In the genomic region with DNA sequence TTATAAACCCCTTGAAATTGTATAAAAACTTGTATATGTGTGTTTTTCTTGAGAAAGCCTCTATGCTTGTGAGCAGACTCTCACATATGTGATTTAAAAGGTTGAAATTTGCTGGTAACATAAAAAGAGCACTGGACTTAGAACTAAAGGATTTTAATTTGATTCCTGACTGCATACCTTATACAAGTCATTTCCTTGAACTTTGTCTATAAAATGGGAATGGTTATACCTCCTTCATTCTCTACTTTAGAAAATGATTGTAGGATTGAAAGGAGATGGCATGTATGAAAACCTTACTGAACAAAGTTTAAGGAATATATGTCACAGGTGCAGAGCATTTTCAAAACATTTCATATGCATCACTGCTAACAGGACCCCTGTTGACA, we compare ENCODE assay signal across 20 cellular contexts. TPM values are rescaled to one million over a fixed set of nuclear protein-coding genes. Genes with fewer than 3 reads are reported as not detected.
"Had no signal": no experiment of that assay in that cellular context is flagged by ENCODE, and none has a peak within 500 bp of the region (broad histone marks: within the 10 kb centered on the region; RNA-seq: fewer than 3 reads in every experiment).

No MANE protein-coding gene starts in this region.

- H3K27ac ChIP-seq: ascending aorta, epithelial cell of prostate, lower lobe of right lung, ovary, sigmoid colon, tibial artery, vagina had no signal

- H3K27me3 ChIP-seq: ascending aorta, ovary, sigmoid colon, tibial artery, vagina had no signal

- ATAC-seq: effector memory CD8-positive, alpha-beta T cell; naive thymus-derived CD4-positive, alpha-beta T cell had no signal

- H3K27ac Mint-ChIP-seq: activated naive CD4-positive, alpha-beta T cell treated with anti-CD3 and anti-CD28 coated beads, Interleukin-2, amount 10 ng/mL, durations not matched to agents 7 days and 5 days; activated T-helper 2 cell treated with anti-CD3 and anti-CD28 coated beads, Interferon-gamma antibody, Interleukin-2, Interleukin-4, amounts not matched to agents 10 μg/mL and 5 μg/mL and 100 μg/mL, durations not matched to agents 14 hours and 24 hours and 36 hours; mesothelial cell of epicardium had no signal

- H3K27me3 Mint-ChIP-seq: activated naive CD4-positive, alpha-beta T cell treated with anti-CD3 and anti-CD28 coated beads, Interleukin-2, amount 10 ng/mL, durations not matched to agents 7 days and 5 days; effector memory CD8-positive, alpha-beta T cell; naive thymus-derived CD4-positive, alpha-beta T cell had no signal

- H3K4me1 Mint-ChIP-seq: immature natural killer cell, mesothelial cell of epicardium had no signal

- DNase-seq: activated CD4-positive, alpha-beta T cell treated with anti-CD3 and anti-CD28 coated beads for 48 hours; activated CD8-positive, alpha-beta memory T cell treated with anti-CD3 and anti-CD28 coated beads for 24 hours; activated naive CD4-positive, alpha-beta T cell treated with anti-CD3 and anti-CD28 coated beads, Interleukin-2, amount 10 ng/mL, durations not matched to agents 7 days and 5 days; dermis blood vessel endothelial cell; effector memory CD8-positive, alpha-beta T cell; foreskin melanocyte; immature natural killer cell; lower lobe of right lung; naive thymus-derived CD4-positive, alpha-beta T cell; ovary; sigmoid colon; stimulated activated CD4-positive, alpha-beta T cell treated with anti-CD3 and anti-CD28 coated beads, Interleukin-12 subunit alpha, Interleukin-12 subunit beta, amount 100 ng/mL, for 4 hours; stimulated activated CD4-positive, alpha-beta T cell treated with anti-CD3 and anti-CD28 coated beads, Interleukin-2, amount 100 ng/mL, for 24 hours; tibial artery had no signal

- H3K9me3 ChIP-seq: ascending aorta, lower lobe of right lung, ovary, sigmoid colon, tibial artery, vagina had no signal

- H3K4me3 ChIP-seq: ascending aorta, lower lobe of right lung, ovary, sigmoid colon, tibial artery, vagina had no signal

- H3K9me3 Mint-ChIP-seq: activated naive CD4-positive, alpha-beta T cell treated with anti-CD3 and anti-CD28 coated beads, Interleukin-2, amount 10 ng/mL, durations not matched to agents 7 days and 5 days; activated T-helper 2 cell treated with anti-CD3 and anti-CD28 coated beads, Interferon-gamma antibody, Interleukin-2, Interleukin-4, amounts not matched to agents 10 μg/mL and 5 μg/mL and 100 μg/mL, durations not matched to agents 14 hours and 24 hours and 36 hours; effector memory CD8-positive, alpha-beta T cell; immature natural killer cell; naive thymus-derived CD4-positive, alpha-beta T cell had no signal

- H3K4me3 Mint-ChIP-seq: activated naive CD4-positive, alpha-beta T cell treated with anti-CD3 and anti-CD28 coated beads, Interleukin-2, amount 10 ng/mL, durations not matched to agents 7 days and 5 days; effector memory CD8-positive, alpha-beta T cell; immature natural killer cell; mesothelial cell of epicardium; naive thymus-derived CD4-positive, alpha-beta T cell had no signal

- H3K36me3 ChIP-seq: ovary had no signal

- H3K4me1 ChIP-seq: ascending aorta, sigmoid colon, tibial artery had no signal

RNA-seq across cellular contexts. Expression of gene PLLP, which starts 49.8 kb away (rescaled TPM):
- total RNA-seq: fibroblast of lung had no signal
